ENCODE assay signal across 14 cellular contexts in genomic region chr4:172978848-172979247, GRCh38.
DNase-seq lines count a peak whose midpoint lies in the region; ATAC-seq and TF ChIP-seq lines count a peak whose summit lies in the region.
"Had no signal": no experiment of that assay in that cellular context is flagged by ENCODE, and none has a peak within 500 bp of the region (broad histone marks: within the 10 kb centered on the region; RNA-seq: fewer than 3 reads in every experiment).

No MANE protein-coding gene starts in this region.

- H3K36me3 ChIP-seq in stomach = no peaks in the 10 kb centered on the region

- no peaks in the 10 kb centered on the region for H3K27me3 ChIP-seq in stomach

- TF ChIP-seq CTCF in stomach (IDR thresholded peaks at IDR 0.05) = no peak

- peak; percentile 75 for ATAC-seq in left lobe of liver
- ATAC-seq in GM18858 (IDR thresholded peaks at IDR 0.05; ENCODE audit: unreplicated experiment) = no peak
- ATAC-seq: K562 had no signal

- peak overlapping the region in 4 of 5 donors; percentile 47 to 75 (median 64) for H3K27ac ChIP-seq in stomach
- H3K27ac ChIP-seq: HL-60 had no signal

- DNase-seq in NCI-H748 (lab: John Stamatoyannopoulos, UW; ENCODE audit: unreplicated experiment) (peak; percentile 52), NCI-H748 treated with DMSO at 0.1 percent for 48 hours (lab: John Stamatoyannopoulos, UW) (no peak), NCI-H2081 treated with DMSO at 0.1 percent for 48 hours (lab: John Stamatoyannopoulos, UW) (peak; percentile 2), left lobe of liver (ENCODE audit: low spot score) (no peak), stomach (no peak), anterior cingulate cortex (lab: John Stamatoyannopoulos, UW) (no peak), C1 segment of cervical spinal cord (lab: John Stamatoyannopoulos, UW) (no peak)
- DNase-seq: DMS79 treated with DMSO at 0.1 percent for 48 hours, GOT3, NCI-H187, NCI-H510A had no signal

- peaks cover 0 to 6% (median 0%) of the 10 kb centered on the region in 4 donors for H3K9me3 ChIP-seq in stomach

- 19 to 44% (median 39%) methylated on average over 4 of the region's 4 CpGs for WGBS in stomach, 5 donors

- H3K4me3 ChIP-seq in stomach = no peak overlapping the region
- H3K4me3 ChIP-seq: K562 had no signal

- intact Hi-C loops in stomach (cut with DNase I; ENCODE audit: low total_unique reads) = no loop called here

- peaks cover 0 to 20% (median 12%) of the 10 kb centered on the region in 4 donors for H3K4me1 ChIP-seq in stomach

- no peak for TF ChIP-seq EP300 in stomach (IDR thresholded peaks at IDR 0.05)

- no peak for TF ChIP-seq POLR2A in stomach (IDR thresholded peaks at IDR 0.05)

Comparison
In these comparisons a context has a peak if more than half of its experiments do, and no peak if none do; other contexts are left out.
1. DNase-seq: peak in NCI-H748 (single experiment) and NCI-H2081 treated with DMSO at 0.1 percent for 48 hours (single experiment); none in NCI-H748 treated with DMSO at 0.1 percent for 48 hours (single experiment), left lobe of liver (single experiment), stomach (single experiment), anterior cingulate cortex (0 of 58) and C1 segment of cervical spinal cord (0 of 14).